Comparison of ENCODE assay signal across 19 cellular contexts in the genomic region with DNA sequence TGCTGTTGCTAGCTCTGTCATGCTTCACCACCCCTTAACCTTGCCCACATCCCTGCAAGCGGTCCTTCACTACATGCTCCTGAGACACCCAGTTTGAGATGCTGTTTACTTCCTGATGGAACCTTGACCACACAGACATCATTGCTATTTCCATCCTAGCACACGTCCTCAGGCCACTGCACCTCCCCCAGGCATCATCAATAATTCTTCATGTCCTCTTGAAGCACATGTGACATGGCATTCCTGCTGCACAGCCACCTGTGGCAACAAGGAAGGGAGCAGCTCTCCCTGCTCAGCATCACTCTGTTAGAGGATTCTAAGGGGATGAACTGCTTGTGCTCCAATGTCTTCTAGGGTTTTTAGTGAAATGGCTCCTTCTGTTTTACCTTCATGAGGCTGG. TPM values are rescaled to one million over a fixed set of nuclear protein-coding genes. Genes with fewer than 3 reads are reported as not detected.
DNase-seq lines count a peak whose midpoint lies in the region; ATAC-seq, FAIRE-seq and TF ChIP-seq lines count a peak whose summit lies in the region.
"Had no signal": no experiment of that assay in that cellular context is flagged by ENCODE, and none has a peak within 500 bp of the region (broad histone marks: within the 10 kb centered on the region; RNA-seq: fewer than 3 reads in every experiment).

No MANE protein-coding gene starts in this region.

- H3K4me3 Mint-ChIP-seq in stimulated activated effector memory CD8-positive, alpha-beta T cell treated with anti-CD3 and anti-CD28 coated beads, Interleukin-12 subunit alpha, Interleukin-12 subunit beta, amount 100 ng/mL, for 72 hours = no peak overlapping the region
- no peak overlapping the region for H3K4me3 Mint-ChIP-seq in mesothelial cell of epicardium
- H3K4me3 Mint-ChIP-seq: activated T-helper 17 cell treated with anti-CD3 and anti-CD28 coated beads, Interleukin-2, amount 50 U/mL, for 72 hours; naive thymus-derived CD4-positive, alpha-beta T cell had no signal

- no peaks in the 10 kb centered on the region for H3K9me3 Mint-ChIP-seq in stimulated activated effector memory CD8-positive, alpha-beta T cell treated with anti-CD3 and anti-CD28 coated beads, Interleukin-12 subunit alpha, Interleukin-12 subunit beta, amount 100 ng/mL, for 72 hours
- no peaks in the 10 kb centered on the region for H3K9me3 Mint-ChIP-seq in mesothelial cell of epicardium
- H3K9me3 Mint-ChIP-seq: activated T-helper 17 cell treated with anti-CD3 and anti-CD28 coated beads, Interleukin-2, amount 50 U/mL, for 72 hours had no signal

- no peak overlapping the region for H3K9ac ChIP-seq in kidney (ENCODE audit: low read length in 2 of 2)
- H3K9ac ChIP-seq: GM23248 had no signal

- H3K4me1 Mint-ChIP-seq in stimulated activated effector memory CD8-positive, alpha-beta T cell treated with anti-CD3 and anti-CD28 coated beads, Interleukin-12 subunit alpha, Interleukin-12 subunit beta, amount 100 ng/mL, for 72 hours = peaks cover 6% of the 10 kb centered on the region
- peaks cover 6% of the 10 kb centered on the region for H3K4me1 Mint-ChIP-seq in mesothelial cell of epicardium
- H3K4me1 Mint-ChIP-seq: activated T-helper 17 cell treated with anti-CD3 and anti-CD28 coated beads, Interleukin-2, amount 50 U/mL, for 72 hours had no signal

- H3K4me1 ChIP-seq in kidney (ENCODE audit: control insufficient read depth in 1 of 2, insufficient read depth in 1 of 2, low read depth in 1 of 2, low read length in 2 of 2) = no peaks in the 10 kb centered on the region

- ATAC-seq in stimulated activated effector memory CD8-positive, alpha-beta T cell treated with anti-CD3 and anti-CD28 coated beads, Interleukin-12 subunit alpha, Interleukin-12 subunit beta, amount 100 ng/mL, for 72 hours = no peak
- ATAC-seq: activated T-helper 17 cell treated with anti-CD3 and anti-CD28 coated beads, Interleukin-2, amount 50 U/mL, for 72 hours; naive thymus-derived CD4-positive, alpha-beta T cell had no signal

- no peak overlapping the region for H3K4me3 ChIP-seq in kidney (ENCODE audit: low read length in 2 of 2)
- H3K4me3 ChIP-seq: esophagus muscularis mucosa, GM23248, SK-N-MC, skin epidermis had no signal

- intact Hi-C loops in kidney (cut with DNase I) = no loop called here

- no peaks in the 10 kb centered on the region for H3K27me3 Mint-ChIP-seq in mesothelial cell of epicardium (ENCODE audit: low read depth)
- H3K27me3 Mint-ChIP-seq: activated T-helper 17 cell treated with anti-CD3 and anti-CD28 coated beads, Interleukin-2, amount 50 U/mL, for 72 hours had no signal

- H3K9me3 ChIP-seq in kidney (ENCODE audit: control insufficient read depth in 1 of 2, low read length in 2 of 2) = no peaks in the 10 kb centered on the region
- H3K9me3 ChIP-seq: esophagus muscularis mucosa had no signal

- H3K27ac Mint-ChIP-seq in stimulated activated effector memory CD8-positive, alpha-beta T cell treated with anti-CD3 and anti-CD28 coated beads, Interleukin-12 subunit alpha, Interleukin-12 subunit beta, amount 100 ng/mL, for 72 hours = peak overlapping the region; percentile 2
- no peak overlapping the region for H3K27ac Mint-ChIP-seq in mesothelial cell of epicardium
- H3K27ac Mint-ChIP-seq: activated T-helper 17 cell treated with anti-CD3 and anti-CD28 coated beads, Interleukin-2, amount 50 U/mL, for 72 hours; naive thymus-derived CD4-positive, alpha-beta T cell had no signal

- DNase-seq in DMS79 (lab: John Stamatoyannopoulos, UW) (peak; percentile 68), NCI-H345 (lab: John Stamatoyannopoulos, UW) (peak; percentile 51), iPS-NIHi7 (ENCODE audit: extremely low spot score) (peak; percentile 7), mesothelial cell of epicardium (ENCODE audit: low spot score in 2 of 2, unreplicated experiment in 2 of 2) (no peak), GM10266 (ENCODE audit: extremely low spot score) (no peak), kidney (no peak)
- no peak for DNase-seq in stimulated activated effector memory CD8-positive, alpha-beta T cell treated with anti-CD3 and anti-CD28 coated beads, Interleukin-12 subunit alpha, Interleukin-12 subunit beta, amount 100 ng/mL, for 72 hours (ENCODE audit: low spot score in 2 of 2)
- DNase-seq: activated CD4-positive, CD25-positive, alpha-beta regulatory T cell treated with anti-CD3 and anti-CD28 coated beads, Interleukin-2, amount 50 U/mL, for 72 hours; GM23248; mammary epithelial cell; naive thymus-derived CD4-positive, alpha-beta T cell; NCI-H2107; NCI-H748 treated with DMSO at 0.1 percent for 48 hours; stimulated activated CD4-positive, alpha-beta T cell treated with anti-CD3 and anti-CD28 coated beads, Interleukin-4, amount 100 ng/mL, for 1 hour; T-helper 9 cell had no signal

- H3K36me3 ChIP-seq in kidney (ENCODE audit: control insufficient read depth in 1 of 2, insufficient read depth in 2 of 2, low read length in 2 of 2) = no peaks in the 10 kb centered on the region
- H3K36me3 ChIP-seq: esophagus muscularis mucosa had no signal

- no peak for FAIRE-seq in kidney (lab: Jason Lieb, UNC)

- H3K36me3 Mint-ChIP-seq in stimulated activated effector memory CD8-positive, alpha-beta T cell treated with anti-CD3 and anti-CD28 coated beads, Interleukin-12 subunit alpha, Interleukin-12 subunit beta, amount 100 ng/mL, for 72 hours = no peaks in the 10 kb centered on the region
- no peaks in the 10 kb centered on the region for H3K36me3 Mint-ChIP-seq in mesothelial cell of epicardium

- no peak for TF ChIP-seq CTCF in mesothelial cell of epicardium (IDR thresholded peaks at IDR 0.05; ENCODE audit: unreplicated experiment)
- no peak for TF ChIP-seq CTCF in GM10266 (IDR thresholded peaks at IDR 0.05; ENCODE audit: control insufficient read depth, insufficient read depth, low read depth, missing control alignments)
- no peak for TF ChIP-seq CTCF in kidney (IDR thresholded peaks at IDR 0.05; ENCODE audit: borderline replicate concordance, extremely low read depth, insufficient read depth)

- no peak overlapping the region for H3K27ac ChIP-seq in kidney (ENCODE audit: low read depth in 2 of 2, low read length in 2 of 2)
- H3K27ac ChIP-seq: GM23248, SK-N-MC had no signal

RNA-seq across cellular contexts. Expression of gene ST3GAL5, which starts 26.1 kb away (rescaled TPM):
- total RNA-seq in mesothelial cell of epicardium = 23.2 to 28.6 TPM (median 25.8 TPM) in 3 replicates
- 14.6 TPM for total RNA-seq in kidney
- 7.0 TPM for polyA plus RNA-seq in kidney (ENCODE audit: insufficient read depth, low read depth, low replicate concordance)

Comparison
In these comparisons a context has a peak if more than half of its experiments do, and no peak if none do; other contexts are left out.
1. DNase-seq: peak in DMS79 (single experiment), NCI-H345 (single experiment) and iPS-NIHi7 (single experiment); none in stimulated activated effector memory CD8-positive, alpha-beta T cell treated with anti-CD3 and anti-CD28 coated beads, Interleukin-12 subunit alpha, Interleukin-12 subunit beta, amount 100 ng/mL, for 72 hours (0 of 2), mesothelial cell of epicardium (0 of 2), GM10266 (single experiment) and kidney (single experiment).